Comparison of ENCODE assay signal across 8 cellular contexts in genomic region chr2:13006829-13007715, GRCh38.
A peak's percentile ranks its signal among the peaks of the same experiment; 100 is the strongest.
DNase-seq lines count a peak whose midpoint lies in the region; ATAC-seq and TF ChIP-seq lines count a peak whose summit lies in the region.

No MANE protein-coding gene starts in this region.

- peak; percentile 45 for DNase-seq in DMS153 (lab: John Stamatoyannopoulos, UW)
- DNase-seq in LHCN-M2 (ENCODE audit: low read depth) = peak; percentile 64
- no peak for DNase-seq in RWPE2 (ENCODE audit: low spot score)
- peak; percentile 40 for DNase-seq in activated T-helper 9 cell treated with anti-CD3 and anti-CD28 coated beads, Interleukin-2, amount 50 U/mL, for 16 hours (ENCODE audit: low read depth)
- peak; percentile 58 to 76 (median 67) for DNase-seq in ovary
- DNase-seq in tibial nerve (ENCODE audit: low spot score in 2 of 2) = peak; percentile 55 to 87

- 21 to 24% methylated on average over 8 to 16 of the region's 16 CpGs for WGBS in gastroesophageal sphincter (ENCODE audit: low coverage in 1 of 2), 2 donors
- 4 to 9% (median 5%) methylated on average over 16 of the region's 16 CpGs for WGBS in ovary, 3 donors
- WGBS in tibial nerve, 2 donors = 13 to 17% methylated on average over 16 of the region's 16 CpGs

- intact Hi-C loops in ovary (cut with DNase I) = loop anchor here in 3 of 4 donors (5.0 to 10.0 kb wide), 6 partner anchors 272 to 1182 kb away; partner anchors contain the start of gene TRIB2 (in 1 of the 3)

- H3K4me1 ChIP-seq in RWPE2 (ENCODE audit: insufficient read depth, poor library complexity, severe bottlenecking) (peaks cover 9% of the 10 kb centered on the region), gastroesophageal sphincter (peaks cover 0 to 25% (median 0%) of the 10 kb centered on the region in 3 donors), ovary (ENCODE audit: insufficient read depth) (no peaks in the 10 kb centered on the region), tibial nerve (peaks cover 0 to 41% (median 0%) of the 10 kb centered on the region in 4 donors)

- TF ChIP-seq EP300 in gastroesophageal sphincter (IDR thresholded peaks at IDR 0.05) = no peak
- no peak for TF ChIP-seq EP300 in ovary (IDR thresholded peaks at IDR 0.05)
- TF ChIP-seq EP300 in tibial nerve (IDR thresholded peaks at IDR 0.05) = peak in 1 of 2 donors; percentile 69

- H3K27me3 ChIP-seq in RWPE2 (ENCODE audit: insufficient read depth, poor library complexity, severe bottlenecking) (no peaks in the 10 kb centered on the region), gastroesophageal sphincter (peaks cover 3% of the 10 kb centered on the region), ovary (no peaks in the 10 kb centered on the region), tibial nerve (no peaks in the 10 kb centered on the region)

- ATAC-seq in GM21576 (IDR thresholded peaks at IDR 0.05; ENCODE audit: unreplicated experiment) (peak; percentile 79), RWPE2 (ENCODE audit: low read depth) (peak; percentile 83), gastroesophageal sphincter (peak; percentile 70)

- H3K27ac ChIP-seq in RWPE2 (ENCODE audit: poor library complexity, severe bottlenecking) (no peak overlapping the region), gastroesophageal sphincter (no peak overlapping the region), ovary (peak overlapping the region in 1 of 2 donors; percentile 62), tibial nerve (peak overlapping the region; percentile 5 to 79 (median 57))

- no peaks in the 10 kb centered on the region for H3K36me3 ChIP-seq in RWPE2 (ENCODE audit: low read depth)
- H3K36me3 ChIP-seq in gastroesophageal sphincter = no peaks in the 10 kb centered on the region
- H3K36me3 ChIP-seq in ovary = no peaks in the 10 kb centered on the region
- no peaks in the 10 kb centered on the region for H3K36me3 ChIP-seq in tibial nerve

- H3K9me3 ChIP-seq in RWPE2 (ENCODE audit: severe bottlenecking) (no peaks in the 10 kb centered on the region), gastroesophageal sphincter (no peaks in the 10 kb centered on the region), ovary (no peaks in the 10 kb centered on the region), tibial nerve (no peaks in the 10 kb centered on the region)

- H3K4me3 ChIP-seq in RWPE2 (ENCODE audit: severe bottlenecking) (no peak overlapping the region), gastroesophageal sphincter (peak overlapping the region in 1 of 2 donors; percentile 8), ovary (peak overlapping the region; percentile 28), tibial nerve (peak overlapping the region; percentile 11 to 40 (median 23))

- TF ChIP-seq CTCF in RWPE2 (IDR thresholded peaks at IDR 0.05; ENCODE audit: poor library complexity, severe bottlenecking) = peak; percentile 91
- peak; percentile 85 to 93 (median 90) for TF ChIP-seq CTCF in gastroesophageal sphincter (IDR thresholded peaks at IDR 0.05)
- peak; percentile 84 to 86 (median 86) for TF ChIP-seq CTCF in ovary (IDR thresholded peaks at IDR 0.05)
- peak; percentile 72 to 90 (median 89) for TF ChIP-seq CTCF in tibial nerve (IDR thresholded peaks at IDR 0.05)

- TF ChIP-seq POLR2A in gastroesophageal sphincter (IDR thresholded peaks at IDR 0.05) (no peak), ovary (IDR thresholded peaks at IDR 0.05) (no peak), tibial nerve (IDR thresholded peaks at IDR 0.05) (peak in 1 of 2 donors; percentile 51)

Comparison
In these comparisons a context has a peak if more than half of its experiments do, and no peak if none do; other contexts are left out.
1. H3K27ac ChIP-seq: peak in tibial nerve (4 of 4); none in RWPE2 (single experiment) and gastroesophageal sphincter (0 of 4).
2. Peak in every context shown above with its lines, with median percentiles within 50 percentile points of each other: ATAC-seq and CTCF ChIP-seq.